In genomic region chr3:158859362-158859761, GRCh38 we compare ENCODE assay signal across 27 cellular contexts.
"Had no signal": no experiment of that assay in that cellular context is flagged by ENCODE, and none has a peak within 500 bp of the region (broad histone marks: within the 10 kb centered on the region; RNA-seq: fewer than 3 reads in every experiment).

No MANE protein-coding gene starts in this region.

- H3K4me2 ChIP-seq: SK-N-SH had no signal

- H3K9ac ChIP-seq: SK-N-SH had no signal

- H3K9me2 ChIP-seq: SK-N-SH had no signal

- H3K36me3 ChIP-seq: adrenal gland, Peyer's patch, SJSA1 had no signal

- H3K27ac ChIP-seq: adrenal gland, Peyer's patch, SJSA1 had no signal

- H3K9me3 ChIP-seq: adrenal gland, Peyer's patch, SJSA1 had no signal

- DNase-seq: activated CD4-positive, alpha-beta T cell treated with anti-CD3 and anti-CD28 coated beads for 36 hours; activated CD4-positive, alpha-beta T cell treated with anti-CD3 and anti-CD28 coated beads, Interleukin-2, amount 10 ng/mL, durations not matched to agents 7 days and 5 days; activated CD4-positive, alpha-beta T cell treated with anti-CD3 and anti-CD28 coated beads, Interleukin-2, amount 50 U/mL, for 48 hours; activated CD8-positive, alpha-beta T cell treated with anti-CD3 and anti-CD28 coated beads, Interleukin-2, amount 10 ng/mL, durations not matched to agents 7 days and 5 days; activated gamma-delta T cell; activated naive CD4-positive, alpha-beta T cell treated with anti-CD3 and anti-CD28 coated beads for 36 hours; activated T-cell treated with anti-CD3 and anti-CD28 coated beads, Interleukin-2, amount 50 U/mL, for 24 hours; adrenal gland; caudate nucleus; cerebellar nuclear complex; cortex of kidney; NCI-H1092 treated with DMSO at 0.1 percent for 48 hours; NCI-H1417; NCI-H146; NCI-H187; NCI-H2081; NCI-H2227 treated with DMSO at 0.1 percent for 48 hours; NCI-H446 treated with DMSO at 0.1 percent for 48 hours; NCI-H82; Peyer's patch; RPMI8226; SHP77 treated with DMSO at 0.1 percent for 48 hours; SK-N-SH had no signal

- FAIRE-seq: TTC549 had no signal

- ATAC-seq: activated CD4-positive, alpha-beta T cell treated with anti-CD3 and anti-CD28 coated beads for 36 hours; activated CD4-positive, CD25-positive, alpha-beta regulatory T cell treated with anti-CD3 and anti-CD28 coated beads, Interleukin-2, amount 50 U/mL, for 24 hours; activated CD8-positive, alpha-beta T cell treated with anti-CD3 and anti-CD28 coated beads, Interleukin-2, amount 10 ng/mL, durations not matched to agents 7 days and 5 days; activated naive CD4-positive, alpha-beta T cell treated with anti-CD3 and anti-CD28 coated beads, Interleukin-2, amount 50 U/mL, for 72 hours had no signal

- H3K4me1 ChIP-seq: adrenal gland, Peyer's patch, SJSA1 had no signal

- H3K4me3 ChIP-seq: adrenal gland, Peyer's patch, SJSA1 had no signal

- H3K27me3 ChIP-seq: adrenal gland, Peyer's patch had no signal
